ENCODE assay signal across 25 cellular contexts in the genomic region with DNA sequence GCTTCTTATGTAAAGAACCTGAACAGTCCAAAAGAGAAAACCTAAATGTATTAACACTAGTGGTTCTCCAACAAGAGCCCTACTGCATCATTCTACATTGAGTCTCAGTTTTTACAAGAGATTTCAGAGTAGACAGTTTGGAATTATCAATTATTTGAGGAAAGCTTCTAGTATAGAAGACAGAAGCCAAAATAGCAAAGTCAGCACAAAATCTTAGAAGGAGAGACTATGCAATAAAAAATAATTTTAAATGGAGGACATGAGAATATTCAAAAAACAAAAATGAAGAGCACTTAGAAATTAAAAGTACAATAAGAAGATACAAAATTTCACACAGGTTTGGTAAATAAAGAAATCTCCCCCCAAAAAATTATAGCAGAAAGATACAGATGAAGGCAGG.
DNase-seq lines count a peak whose midpoint lies in the region; ATAC-seq, FAIRE-seq and TF ChIP-seq lines count a peak whose summit lies in the region.
"Had no signal": no experiment of that assay in that cellular context is flagged by ENCODE, and none has a peak within 500 bp of the region (broad histone marks: within the 10 kb centered on the region; RNA-seq: fewer than 3 reads in every experiment).

No MANE protein-coding gene starts in this region.

- intact Hi-C loops in HepG2 (cut with micrococcal nuclease; ENCODE audit: unreplicated experiment), result no loop called here
- intact Hi-C loops in right lobe of liver (cut with DNase I), result no loop called here
- intact Hi-C loops in IMR-90 (cut with micrococcal nuclease), result no loop called here

- H2BK15ac ChIP-seq in IMR-90 (ENCODE audit: low read depth, low read length) (no peak overlapping the region), H1 (ENCODE audit: low read length) (no peak overlapping the region)

- H2BK5ac ChIP-seq in IMR-90 (ENCODE audit: low read depth, low read length, poor library complexity, severe bottlenecking) (no peak overlapping the region), H1 (ENCODE audit: low read depth, low read length) (no peak overlapping the region)

- no peak overlapping the region for H4K5ac ChIP-seq in IMR-90 (ENCODE audit: low read depth, low read length)
- H4K5ac ChIP-seq in H1 (ENCODE audit: insufficient read length, low read depth, low read length), result no peak overlapping the region

- POLR2A ChIA-PET in HepG2 (lab: Yijun Ruan, JAX) (no interaction called here), IMR-90 (lab: Charles Lee; ENCODE audit: unreplicated experiment) (no interaction called here), H1 (lab: Charles Lee; ENCODE audit: partially characterized antibody) (no interaction called here)

- H3K23me2 ChIP-seq in H1 (ENCODE audit: low read depth, low read length), result no peaks in the 10 kb centered on the region; the same call in 1 of the 2 replicates

- DNase-seq in HepG2 (ENCODE audit: low spot score) (no peak), right lobe of liver (no peak), IMR-90 (no peak), H1 (ENCODE audit: low read depth in 1 of 2, low spot score in 2 of 2) (no peak), NCI-H1417 (lab: John Stamatoyannopoulos, UW) (no peak), cerebellar cortex (ENCODE audit: low spot score) (no peak)
- DNase-seq: 8988T; AML-193; CD4-positive, alpha-beta memory T cell; CD4-positive, CD25-positive, alpha-beta regulatory T cell; CD8-positive, alpha-beta memory T cell; COR-L47; DMS 273 treated with DMSO at 0.1 percent for 48 hours; DMS153; DMS53; DMS79; DND-41; EL; GDM1 had no signal

- H4K91ac ChIP-seq in IMR-90 (ENCODE audit: insufficient read depth, low read depth, low read length), result no peak overlapping the region
- no peak overlapping the region for H4K91ac ChIP-seq in H1 (replicated peaks; ENCODE audit: insufficient read length, low read length)

- H3K23ac ChIP-seq in IMR-90 (ENCODE audit: low read depth, low read length) (no peak overlapping the region), H1 (ENCODE audit: insufficient read length) (no peak overlapping the region)

- no peak overlapping the region for H3K56ac ChIP-seq in IMR-90 (ENCODE audit: extremely low read depth, insufficient read depth, low read length)
- H3K56ac ChIP-seq in H1 (replicated peaks; ENCODE audit: insufficient read length, low read depth, low read length), result no peak overlapping the region

- H3K4me3 ChIP-seq in HepG2 (replicated peaks in 1 of 3; ENCODE audit: insufficient read depth in 1 of 3, low read depth in 2 of 3, low read length in 3 of 3), result no peak overlapping the region
- no peak overlapping the region for H3K4me3 ChIP-seq in right lobe of liver
- no peak overlapping the region for H3K4me3 ChIP-seq in IMR-90 (ENCODE audit: insufficient read depth, low read depth, low read length)
- no peak overlapping the region for H3K4me3 ChIP-seq in H1 (ENCODE audit: extremely low read depth in 1 of 4, insufficient read depth in 2 of 4, low read depth in 3 of 4, low read length in 4 of 4)
- H3K4me3 ChIP-seq: BLaER1 treated with 17β-estradiol and CSF1 and Interleukin-3, amounts not matched to agents 10 nM and 100 nM; GM12878 had no signal

- no peaks in the 10 kb centered on the region for H3K9me1 ChIP-seq in IMR-90 (ENCODE audit: insufficient read depth, low read length)

- no peak overlapping the region for H2AK9ac ChIP-seq in IMR-90 (replicated peaks; ENCODE audit: low read depth, low read length, poor library complexity)

- ATAC-seq in HepG2, result no peak
- no peak for ATAC-seq in right lobe of liver
- no peak for ATAC-seq in IMR-90 (ENCODE audit: low read depth)
- ATAC-seq: GM12878 had no signal

- H3K18ac ChIP-seq in IMR-90 (ENCODE audit: low read depth, low read length), result no peak overlapping the region
- H3K18ac ChIP-seq in H1 (ENCODE audit: extremely low read depth, low read length), result no peak overlapping the region

- no peak overlapping the region for H3K27ac ChIP-seq in HepG2 (ENCODE audit: extremely low read length, insufficient read depth, low read length)
- H3K27ac ChIP-seq in right lobe of liver, result no peak overlapping the region
- no peak overlapping the region for H3K27ac ChIP-seq in IMR-90 (ENCODE audit: insufficient read depth, low read length)
- H3K27ac ChIP-seq in H1 (ENCODE audit: low read depth, low read length), result no peak overlapping the region
- H3K27ac ChIP-seq: BLaER1 treated with 17β-estradiol and CSF1 and Interleukin-3, amounts not matched to agents 10 nM and 100 nM; C4-2B had no signal

- H3K79me2 ChIP-seq in HepG2 (ENCODE audit: insufficient read depth, low read length) (no peaks in the 10 kb centered on the region), H1 (ENCODE audit: control insufficient read depth in 1 of 2, insufficient read depth in 2 of 2, low read length in 2 of 2) (no peaks in the 10 kb centered on the region)

- FAIRE-seq in HepG2 (lab: Jason Lieb, UNC), result no peak
- FAIRE-seq in H1 (lab: Jason Lieb, UNC), result no peak
- FAIRE-seq: A204.1, GM12878, GM12892, GM18507 had no signal

- CTCF ChIA-PET in HepG2 (lab: Yijun Ruan, JAX; ENCODE audit: low intra/inter-chr PET ratio, low total read pairs), result no interaction called here
- CTCF ChIA-PET in IMR-90 (lab: Yijun Ruan, JAX), result interaction anchor here (0.5 kb wide), 1 partner anchor 1166 kb away, joined by 4 read pairs; no protein-coding TSS in a partner anchor
- CTCF ChIA-PET in H1 (lab: Charles Lee; ENCODE audit: partially characterized antibody), result interaction anchor here (1.6 kb wide), 1 partner anchor 918 kb away, joined by 3 read pairs; no protein-coding TSS in a partner anchor

- H3K27me3 ChIP-seq in HepG2 (ENCODE audit: control insufficient read depth in 1 of 2, insufficient read depth in 2 of 2, low read length in 2 of 2), result no peaks in the 10 kb centered on the region
- H3K27me3 ChIP-seq in right lobe of liver, result no peaks in the 10 kb centered on the region
- H3K27me3 ChIP-seq in IMR-90 (ENCODE audit: control insufficient read depth, insufficient read depth, low read length), result no peaks in the 10 kb centered on the region
- no peaks in the 10 kb centered on the region for H3K27me3 ChIP-seq in H1 (replicated peaks in 1 of 4; ENCODE audit: control insufficient read depth in 3 of 4, extremely low read depth in 1 of 4, insufficient read depth in 3 of 4, low read length in 3 of 4)
- H3K27me3 ChIP-seq: BLaER1 treated with 17β-estradiol and CSF1 and Interleukin-3, amounts not matched to agents 10 nM and 100 nM had no signal

- no peak overlapping the region for H2AK5ac ChIP-seq in IMR-90 (ENCODE audit: low read depth, low read length)
- H2AK5ac ChIP-seq in H1 (ENCODE audit: low read depth, low read length), result no peak overlapping the region

- no peak overlapping the region for H3K14ac ChIP-seq in IMR-90 (replicated peaks; ENCODE audit: low read depth, low read length)
- no peak overlapping the region for H3K14ac ChIP-seq in H1 (ENCODE audit: insufficient read length)

- no peak overlapping the region for H2BK20ac ChIP-seq in IMR-90 (ENCODE audit: low read depth, low read length)
- H2BK20ac ChIP-seq in H1 (ENCODE audit: low read length), result no peak overlapping the region

- H3K36me3 ChIP-seq in HepG2 (replicated peaks in 1 of 2; ENCODE audit: control insufficient read depth in 1 of 2, insufficient read depth in 2 of 2, low read length in 2 of 2) (no peaks in the 10 kb centered on the region), right lobe of liver (no peaks in the 10 kb centered on the region), IMR-90 (ENCODE audit: control insufficient read depth, insufficient read depth, low read length) (no peaks in the 10 kb centered on the region), H1 (ENCODE audit: control insufficient read depth in 2 of 4, insufficient read depth in 4 of 4, low read length in 3 of 4) (no peaks in the 10 kb centered on the region; a peak in 1 of 8 replicates)
- H3K36me3 ChIP-seq: BLaER1 treated with 17β-estradiol and CSF1 and Interleukin-3, amounts not matched to agents 10 nM and 100 nM had no signal

- no peak overlapping the region for H3K9ac ChIP-seq in HepG2 (ENCODE audit: insufficient read depth, low read depth, low read length)
- H3K9ac ChIP-seq in IMR-90 (ENCODE audit: low read depth, low read length), result no peak overlapping the region
- H3K9ac ChIP-seq in H1 (replicated peaks in 1 of 4; ENCODE audit: extremely low read depth in 1 of 4, low read depth in 3 of 4, low read length in 3 of 4), result no peak overlapping the region
- H3K9ac ChIP-seq: BLaER1 treated with 17β-estradiol and CSF1 and Interleukin-3, amounts not matched to agents 10 nM and 100 nM had no signal

- H3K4ac ChIP-seq in IMR-90 (ENCODE audit: low read depth, low read length), result no peak overlapping the region
- H3K4ac ChIP-seq in H1 (replicated peaks; ENCODE audit: insufficient read length, low read depth, low read length), result no peak overlapping the region

- H3K79me1 ChIP-seq in IMR-90 (ENCODE audit: low read depth in 1 of 2, low read length in 2 of 2) (no peaks in the 10 kb centered on the region), H1 (ENCODE audit: low read depth, low read length) (no peaks in the 10 kb centered on the region)

- BruUV-seq in HepG2 (replicated peaks; lab: Mats Ljungman, UMichigan) (no TSS peak), IMR-90 (replicated peaks; lab: Mats Ljungman, UMichigan) (no TSS peak)

- H4K20me1 ChIP-seq in HepG2 (ENCODE audit: insufficient read depth, low read length), result no peaks in the 10 kb centered on the region
- no peaks in the 10 kb centered on the region for H4K20me1 ChIP-seq in IMR-90 (ENCODE audit: insufficient read depth, low read length)
- H4K20me1 ChIP-seq in H1 (replicated peaks in 1 of 2; ENCODE audit: control insufficient read depth in 1 of 2, insufficient read depth in 2 of 2, low read length in 2 of 2), result no peaks in the 10 kb centered on the region
- H4K20me1 ChIP-seq: BLaER1 treated with 17β-estradiol and CSF1 and Interleukin-3, amounts not matched to agents 10 nM and 100 nM had no signal

- H2BK12ac ChIP-seq in H1 (ENCODE audit: low read depth, low read length), result no peak overlapping the region

- in situ Hi-C loops in HepG2 (cut with HindIII; ENCODE audit: extremely low pct_ligation_motif_present, low pct_unique_long_range_greater_than_20kb), result no loop called here
- in situ Hi-C loops in IMR-90 (cut with MboI; ENCODE audit: low sequenced_read_pairs), result no loop called here

- TF ChIP-seq EP300 in HepG2 (IDR thresholded peaks at IDR 0.05; ENCODE audit: low read depth in 2 of 2, low read length in 2 of 2) (no peak), HepG2 (CRISPR knock-in tag; IDR thresholded peaks at IDR 0.05; ENCODE audit: borderline replicate concordance) (no peak), H1 (IDR thresholded peaks at IDR 0.05; ENCODE audit: borderline replicate concordance in 1 of 2, low read depth in 2 of 2, low read length in 2 of 2) (no peak)

- dilution Hi-C loops in IMR-90 (cut with HindIII; ENCODE audit: low sequenced_read_pairs, unreplicated experiment), result no loop called here

- TF ChIP-seq RAD21 in HepG2 (CRISPR knock-in tag; IDR thresholded peaks at IDR 0.05) (no peak), IMR-90 (IDR thresholded peaks at IDR 0.05; ENCODE audit: low read length) (no peak), H1 (IDR thresholded peaks at IDR 0.05 in 1 of 2, conservative IDR thresholded peaks at IDR 0.05 in 1 of 2; ENCODE audit: low read depth in 2 of 2, low read length in 2 of 2) (no peak)

- H3K4me2 ChIP-seq in HepG2 (ENCODE audit: low read depth, low read length), result no peak overlapping the region
- H3K4me2 ChIP-seq in IMR-90 (ENCODE audit: low read depth, low read length), result no peak overlapping the region
- no peak overlapping the region for H3K4me2 ChIP-seq in H1 (ENCODE audit: insufficient read depth in 1 of 2, low read depth in 2 of 2, low read length in 2 of 2)
- H3K4me2 ChIP-seq: BLaER1 treated with 17β-estradiol and CSF1 and Interleukin-3, amounts not matched to agents 10 nM and 100 nM had no signal

- TF ChIP-seq CTCF in HepG2 (CRISPR knock-in tag; IDR thresholded peaks at IDR 0.05) (no peak), right lobe of liver (IDR thresholded peaks at IDR 0.05) (no peak), IMR-90 (conservative IDR thresholded peaks at IDR 0.05; ENCODE audit: low read depth, low read length) (no peak), H1 (IDR thresholded peaks at IDR 0.05; ENCODE audit: control extremely low read depth in 1 of 3, insufficient read depth in 1 of 3, low read depth in 1 of 3, low read length in 3 of 3) (no peak)

- H2BK120ac ChIP-seq in IMR-90 (ENCODE audit: low read depth, low read length) (no peak overlapping the region), H1 (replicated peaks; ENCODE audit: low read depth, low read length) (no peak overlapping the region)

- peaks cover 18% of the 10 kb centered on the region for H3K9me3 ChIP-seq in HepG2 (ENCODE audit: low read length)
- H3K9me3 ChIP-seq in right lobe of liver, result no peaks in the 10 kb centered on the region
- peaks cover 10% of the 10 kb centered on the region for H3K9me3 ChIP-seq in IMR-90 (ENCODE audit: control insufficient read depth, insufficient read depth, low read length)
- H3K9me3 ChIP-seq in H1 (ENCODE audit: insufficient read depth in 2 of 2, low read depth in 1 of 2, low read length in 1 of 2), result no peaks in the 10 kb centered on the region

- H4K8ac ChIP-seq in IMR-90 (ENCODE audit: low read depth in 2 of 2, low read length in 2 of 2), result no peak overlapping the region
- no peak overlapping the region for H4K8ac ChIP-seq in H1 (ENCODE audit: extremely low read depth, insufficient read depth, low read length)

- TF ChIP-seq POLR2A in HepG2 (IDR thresholded peaks at IDR 0.05; ENCODE audit: insufficient read depth in 1 of 2, low read depth in 2 of 2, low read length in 2 of 2) (no peak), right lobe of liver (IDR thresholded peaks at IDR 0.05) (no peak), IMR-90 (IDR thresholded peaks at IDR 0.05; ENCODE audit: low read depth, low read length) (no peak), H1 (IDR thresholded peaks at IDR 0.05; ENCODE audit: control extremely low read depth in 1 of 2, low read depth in 2 of 2, low read length in 2 of 2) (no peak)

- H2AFZ ChIP-seq in HepG2 (ENCODE audit: low read length) (no peak overlapping the region), IMR-90 (replicated peaks; ENCODE audit: low read length, poor library complexity) (no peak overlapping the region), H1 (ENCODE audit: low read length) (no peak overlapping the region)

- H3K4me1 ChIP-seq in HepG2 (ENCODE audit: insufficient read depth, low read length) (no peaks in the 10 kb centered on the region), right lobe of liver (no peaks in the 10 kb centered on the region), IMR-90 (ENCODE audit: control insufficient read depth, insufficient read depth, low read length) (no peaks in the 10 kb centered on the region), H1 (replicated peaks in 1 of 4; ENCODE audit: control insufficient read depth in 3 of 4, insufficient read depth in 4 of 4, low read length in 3 of 4) (no peaks in the 10 kb centered on the region)
